18 cellular contexts compared by ENCODE assay signal in the genomic region with DNA sequence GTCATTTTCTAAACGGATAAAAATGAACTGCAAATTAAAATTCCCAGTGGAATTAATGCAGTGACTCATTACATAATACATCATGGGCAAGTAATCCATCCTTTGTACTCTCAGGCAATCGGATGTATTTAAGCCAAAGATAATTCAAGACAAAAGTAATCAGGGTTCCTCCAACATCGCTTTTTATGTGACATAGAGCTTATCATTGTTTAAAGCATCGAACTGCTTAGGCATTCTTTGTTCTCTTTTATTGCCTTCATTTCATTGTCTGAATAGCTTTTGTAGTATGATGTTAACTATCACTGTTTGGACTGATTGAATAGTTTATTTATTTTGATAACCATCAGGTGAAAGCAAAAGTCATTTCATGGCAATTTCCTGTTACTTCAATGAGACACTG.
"Had no signal": no experiment of that assay in that cellular context is flagged by ENCODE, and none has a peak within 500 bp of the region (broad histone marks: within the 10 kb centered on the region; RNA-seq: fewer than 3 reads in every experiment).

No MANE protein-coding gene starts in this region.

- H3K4me3 ChIP-seq: dorsolateral prefrontal cortex, lung, prostate gland, transverse colon had no signal

- H3K9me3 ChIP-seq: prostate gland, transverse colon had no signal

- H3K27ac ChIP-seq: brain microvascular endothelial cell, dorsolateral prefrontal cortex, foreskin keratinocyte, prostate gland, transverse colon had no signal

- DNase-seq: activated effector memory CD4-positive, alpha-beta T cell treated with anti-CD3 and anti-CD28 coated beads, Interleukin-2, amount 50 U/mL, for 16 hours; activated T-cell treated with anti-CD3 and anti-CD28 coated beads, Interleukin-2, amount 50 U/mL, for 1 hour; amygdala; brain microvascular endothelial cell; cerebellar nuclear complex; dorsolateral prefrontal cortex; foreskin keratinocyte; left colon; naive thymus-derived CD4-positive, alpha-beta T cell; nucleus accumbens; stimulated activated CD4-positive, alpha-beta T cell treated with anti-CD3 and anti-CD28 coated beads, Interleukin-2, amount 100 ng/mL, for 24 hours; stimulated activated naive B cell treated with anti-CD40 and anti-IgM and Interleukin-4, amounts not matched to agents 10 μg/mL and 1 μg/mL and 100 μg/mL, for 72 hours; transverse colon had no signal

- ATAC-seq: activated CD4-positive, CD25-positive, alpha-beta regulatory T cell treated with anti-CD3 and anti-CD28 coated beads, Interleukin-2, amount 50 U/mL, for 24 hours; esophagus mucosa; foreskin keratinocyte; left colon; naive thymus-derived CD4-positive, alpha-beta T cell; sciatic nerve; stimulated activated naive B cell treated with anti-CD40 and anti-IgM and Interleukin-4, amounts not matched to agents 10 μg/mL and 1 μg/mL and 100 μg/mL, for 72 hours had no signal

- H3K27me3 ChIP-seq: brain microvascular endothelial cell, dorsolateral prefrontal cortex, foreskin keratinocyte, transverse colon had no signal

- H3K4me1 ChIP-seq: foreskin keratinocyte, prostate gland, transverse colon had no signal

- H3K36me3 ChIP-seq: brain microvascular endothelial cell, prostate gland, transverse colon had no signal
